In genomic region chr21:44865561-44866280, GRCh38 we compare ENCODE assay signal across 8 cellular contexts. TPM values are rescaled to one million over a fixed set of nuclear protein-coding genes. Genes with fewer than 3 reads are reported as not detected.
DNase-seq lines count a peak whose midpoint lies in the region; ATAC-seq and TF ChIP-seq lines count a peak whose summit lies in the region.

No MANE protein-coding gene starts in this region.

- 80 to 85% methylated on average over 1 to 8 of the region's 12 CpGs for WGBS in gastroesophageal sphincter (ENCODE audit: low coverage in 1 of 2), 2 donors

- H3K4me3 Mint-ChIP-seq in chondrocyte (ENCODE audit: unreplicated experiment) = no peak overlapping the region

- no peak for TF ChIP-seq EP300 in gastroesophageal sphincter (IDR thresholded peaks at IDR 0.05)

- H3K27ac Mint-ChIP-seq in chondrocyte (ENCODE audit: unreplicated experiment) = peak overlapping the region; percentile 89

- peak; percentile 65 for ATAC-seq in GM19324 (IDR thresholded peaks at IDR 0.05; ENCODE audit: low FRiP score, unreplicated experiment)
- ATAC-seq in gastroesophageal sphincter = no peak
- ATAC-seq in HG02885 (IDR thresholded peaks at IDR 0.05; ENCODE audit: poor library complexity, unreplicated experiment) = no peak
- ATAC-seq in GM19455 (IDR thresholded peaks at IDR 0.05; ENCODE audit: unreplicated experiment) = no peak
- ATAC-seq in HG03039 (IDR thresholded peaks at IDR 0.05; ENCODE audit: unreplicated experiment) = no peak

- H3K36me3 ChIP-seq in gastroesophageal sphincter = peaks cover 0 to 46% of the 10 kb centered on the region in 2 donors

- no peaks in the 10 kb centered on the region for H3K27me3 ChIP-seq in gastroesophageal sphincter

- peaks cover 24% of the 10 kb centered on the region for H3K36me3 Mint-ChIP-seq in chondrocyte (ENCODE audit: low read depth)

- TF ChIP-seq POLR2A in gastroesophageal sphincter (IDR thresholded peaks at IDR 0.05) = no peak

- H3K4me3 ChIP-seq in gastroesophageal sphincter = no peak overlapping the region

- peak; percentile 89 for DNase-seq in NOMO-1 treated with DMSO at 0.1 percent for 48 hours (lab: John Stamatoyannopoulos, UW; ENCODE audit: unreplicated experiment)
- no peak for DNase-seq in chondrocyte (ENCODE audit: low spot score)
- peak; percentile 79 for DNase-seq in posterior vena cava (ENCODE audit: low spot score)

- intact Hi-C loops in posterior vena cava (cut with DNase I) = no loop called here

- H3K4me1 Mint-ChIP-seq in chondrocyte (ENCODE audit: low read depth) = peaks cover 76% of the 10 kb centered on the region

- H3K27me3 Mint-ChIP-seq in chondrocyte (ENCODE audit: low read depth) = no peaks in the 10 kb centered on the region

- H3K9me3 ChIP-seq in gastroesophageal sphincter = no peaks in the 10 kb centered on the region

- no peaks in the 10 kb centered on the region for H3K9me3 Mint-ChIP-seq in chondrocyte (ENCODE audit: low read depth)

- peaks cover 4 to 88% (median 48%) of the 10 kb centered on the region in 3 donors for H3K4me1 ChIP-seq in gastroesophageal sphincter

- peak overlapping the region in 1 of 4 donors; percentile 9 for H3K27ac ChIP-seq in gastroesophageal sphincter

- TF ChIP-seq CTCF in chondrocyte (IDR thresholded peaks at IDR 0.05) (no peak), gastroesophageal sphincter (IDR thresholded peaks at IDR 0.05) (no peak)

RNA-seq across cellular contexts. Expression of gene PTTG1IP, which starts 7.8 kb away (rescaled TPM):
- 225 to 333 TPM (median 329 TPM) in 3 replicates for total RNA-seq in chondrocyte
- 100 to 1,000 TPM; 202 to 246 TPM for total RNA-seq in posterior vena cava
- 100 to 1,000 TPM; 217 to 419 (median 313) TPM for total RNA-seq in gastroesophageal sphincter

RNA-seq across cellular contexts. Expression of gene SUMO3, which starts 47.9 kb away (rescaled TPM):
- total RNA-seq in chondrocyte = 51.3 to 60.3 TPM (median 52.3 TPM) in 3 replicates
- total RNA-seq in posterior vena cava = 10 to 100 TPM; 53.5 to 58.3 TPM
- 10 to 100 TPM; 41.7 to 56.2 (median 53.7) TPM for total RNA-seq in gastroesophageal sphincter

RNA-seq across cellular contexts. Expression of gene ITGB2, which starts 55.0 kb away (rescaled TPM):
- total RNA-seq in chondrocyte (0.15 to 1.4 TPM (median 0.87 TPM) in 3 replicates), posterior vena cava (100 to 1,000 TPM in 1 of 2 donors, 10 to 100 TPM in 1; 47.9 to 122 TPM), gastroesophageal sphincter (100 to 1,000 TPM in 1 of 4 donors, 10 to 100 TPM in 3; 10.4 to 112 (median 41.4) TPM)
